In the genomic region with DNA sequence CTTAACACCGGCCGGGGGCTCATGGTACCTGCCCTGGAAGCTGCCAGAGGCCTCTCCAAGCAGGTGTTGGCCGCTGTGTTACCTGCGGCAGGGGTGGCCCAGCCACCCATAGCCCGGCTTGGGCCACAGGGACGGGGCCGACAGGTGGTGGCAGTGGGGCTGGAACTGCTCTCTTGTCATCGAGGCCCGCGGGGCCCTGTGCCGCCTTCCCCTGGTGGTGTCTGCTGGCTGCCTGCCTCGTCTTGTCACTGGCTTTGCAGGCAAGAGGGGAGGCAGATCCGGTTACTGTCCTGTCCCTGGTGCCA, we compare ENCODE assay signal across 1 cellular context.
TF ChIP-seq lines count a peak whose summit lies in the region.

No MANE protein-coding gene starts in this region.

TF ChIP-seq in IMR-90, 13 proteins besides CTCF, POLR2A, EP300 and RAD21:
- TF ChIP-seq NFE2L2 (IDR thresholded peaks at IDR 0.05; ENCODE audit: low read depth, low read length) (no peak), RFX5 (IDR thresholded peaks at IDR 0.05; ENCODE audit: low read depth, low read length) (no peak), MAZ (IDR thresholded peaks at IDR 0.05; ENCODE audit: borderline replicate concordance, low read depth, low read length) (no peak), SMC3 (IDR thresholded peaks at IDR 0.05; ENCODE audit: low read depth, low read length) (no peak), CHD1 (IDR thresholded peaks at IDR 0.05; ENCODE audit: low read depth, low read length) (no peak), BHLHE40 (IDR thresholded peaks at IDR 0.05; ENCODE audit: low read depth, low read length) (no peak), RCOR1 (IDR thresholded peaks at IDR 0.05; ENCODE audit: insufficient replicate concordance, low read length) (no peak), MAFK (IDR thresholded peaks at IDR 0.05; ENCODE audit: low read depth, low read length) (no peak), FOS (IDR thresholded peaks at IDR 0.05; ENCODE audit: low read depth, low read length) (no peak), MXI1 (IDR thresholded peaks at IDR 0.05; ENCODE audit: borderline replicate concordance, low read depth, low read length) (no peak), CEBPB (IDR thresholded peaks at IDR 0.05; ENCODE audit: low read depth, low read length) (no peak)
- TF ChIP-seq, protein P1, sequence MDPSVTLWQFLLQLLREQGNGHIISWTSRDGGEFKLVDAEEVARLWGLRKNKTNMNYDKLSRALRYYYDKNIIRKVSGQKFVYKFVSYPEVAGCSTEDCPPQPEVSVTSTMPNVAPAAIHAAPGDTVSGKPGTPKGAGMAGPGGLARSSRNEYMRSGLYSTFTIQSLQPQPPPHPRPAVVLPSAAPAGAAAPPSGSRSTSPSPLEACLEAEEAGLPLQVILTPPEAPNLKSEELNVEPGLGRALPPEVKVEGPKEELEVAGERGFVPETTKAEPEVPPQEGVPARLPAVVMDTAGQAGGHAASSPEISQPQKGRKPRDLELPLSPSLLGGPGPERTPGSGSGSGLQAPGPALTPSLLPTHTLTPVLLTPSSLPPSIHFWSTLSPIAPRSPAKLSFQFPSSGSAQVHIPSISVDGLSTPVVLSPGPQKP (IDR thresholded peaks at IDR 0.05; ENCODE audit: borderline replicate concordance, low read depth, low read length), result no peak
- TF ChIP-seq, protein P2, sequence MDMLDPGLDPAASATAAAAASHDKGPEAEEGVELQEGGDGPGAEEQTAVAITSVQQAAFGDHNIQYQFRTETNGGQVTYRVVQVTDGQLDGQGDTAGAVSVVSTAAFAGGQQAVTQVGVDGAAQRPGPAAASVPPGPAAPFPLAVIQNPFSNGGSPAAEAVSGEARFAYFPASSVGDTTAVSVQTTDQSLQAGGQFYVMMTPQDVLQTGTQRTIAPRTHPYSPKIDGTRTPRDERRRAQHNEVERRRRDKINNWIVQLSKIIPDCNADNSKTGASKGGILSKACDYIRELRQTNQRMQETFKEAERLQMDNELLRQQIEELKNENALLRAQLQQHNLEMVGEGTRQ (IDR thresholded peaks at IDR 0.05; ENCODE audit: low read depth, low read length), result no peak
